ENCODE assay signal across 7 cellular contexts in genomic region chr10:132939957-132940790, GRCh38. TPM values are rescaled to one million over a fixed set of nuclear protein-coding genes. Genes with fewer than 3 reads are reported as not detected.
A peak's percentile ranks its signal among the peaks of the same experiment; 100 is the strongest.
DNase-seq lines count a peak whose midpoint lies in the region; ATAC-seq and TF ChIP-seq lines count a peak whose summit lies in the region.

No MANE protein-coding gene starts in this region.

- no peak overlapping the region for H3K4me2 ChIP-seq in OCI-LY1 (ENCODE audit: low read length)

- H3K36me3 ChIP-seq in OCI-LY1 (ENCODE audit: insufficient read depth, low read length) (no peaks in the 10 kb centered on the region), body of pancreas (replicated peaks in 1 of 2; ENCODE audit: insufficient read depth in 1 of 2, low read depth in 2 of 2) (no peaks in the 10 kb centered on the region), right lobe of liver (no peaks in the 10 kb centered on the region)

- no peaks in the 10 kb centered on the region for H3K9me2 ChIP-seq in OCI-LY1 (ENCODE audit: low read depth, low read length)

- ATAC-seq in GM21576 (IDR thresholded peaks at IDR 0.05; ENCODE audit: unreplicated experiment), result peak; percentile 56
- peak; percentile 46 for ATAC-seq in body of pancreas
- ATAC-seq in right lobe of liver, result peak; percentile 42 to 68 (median 49)
- ATAC-seq in HG03565 (IDR thresholded peaks at IDR 0.05; ENCODE audit: unreplicated experiment), result no peak

- H3K27ac ChIP-seq in OCI-LY1 (ENCODE audit: low read depth, low read length, poor library complexity, severe bottlenecking), result no peak overlapping the region
- H3K27ac ChIP-seq in body of pancreas, result no peak overlapping the region
- no peak overlapping the region for H3K27ac ChIP-seq in right lobe of liver

- TF ChIP-seq POLR2A in body of pancreas (IDR thresholded peaks at IDR 0.05) (no peak), right lobe of liver (IDR thresholded peaks at IDR 0.05) (no peak)

- 42 to 57% methylated on average over 24 of the region's 24 CpGs for WGBS in body of pancreas, 2 donors
- 60% methylated on average over 11 of the region's 24 CpGs for WGBS in right lobe of liver (ENCODE audit: insufficient coverage, low coverage, low lambda C conversion rate, missing lambda C conversion rate)

- DNase-seq in EH (ENCODE audit: low read depth) (peak; percentile 50), body of pancreas (peak in 3 of 4 donors; percentile 47 to 58 (median 47)), right lobe of liver (peak in 2 of 3 donors; percentile 47 to 62), superior temporal gyrus (ENCODE audit: extremely low spot score) (peak; percentile 79)

- H3K27me3 ChIP-seq in OCI-LY1 (ENCODE audit: insufficient read depth, low read length) (no peaks in the 10 kb centered on the region), body of pancreas (peaks cover 0 to 11% of the 10 kb centered on the region in 2 donors), right lobe of liver (peaks cover 0 to 6% of the 10 kb centered on the region in 2 donors)

- H3K79me2 ChIP-seq in OCI-LY1 (ENCODE audit: insufficient read depth, low read length), result no peaks in the 10 kb centered on the region

- H3K9me3 ChIP-seq in OCI-LY1 (ENCODE audit: low read length) (no peaks in the 10 kb centered on the region), body of pancreas (no peaks in the 10 kb centered on the region), right lobe of liver (no peaks in the 10 kb centered on the region)

- H3K4me3 ChIP-seq in OCI-LY1 (ENCODE audit: low read depth, low read length, poor library complexity, severe bottlenecking), result no peak overlapping the region
- H3K4me3 ChIP-seq in body of pancreas, result no peak overlapping the region
- no peak overlapping the region for H3K4me3 ChIP-seq in right lobe of liver

- H2AFZ ChIP-seq in OCI-LY1 (ENCODE audit: low read length), result no peak overlapping the region

- H4K20me1 ChIP-seq in OCI-LY1 (ENCODE audit: insufficient read depth, low read length), result no peaks in the 10 kb centered on the region

- H3K9ac ChIP-seq in OCI-LY1 (ENCODE audit: low read length), result no peak overlapping the region

- TF ChIP-seq CTCF in OCI-LY1 (IDR thresholded peaks at IDR 0.05; ENCODE audit: low read length) (peak; percentile 50), body of pancreas (IDR thresholded peaks at IDR 0.05) (peak; percentile 33 to 80 (median 55)), right lobe of liver (IDR thresholded peaks at IDR 0.05) (peak; percentile 26 to 56 (median 52))

- intact Hi-C loops in body of pancreas (cut with DNase I), result loop anchor here (5.0 kb wide), 1 partner anchor 187 kb away; no protein-coding TSS in a partner anchor
- intact Hi-C loops in right lobe of liver (cut with DNase I), result no loop called here

- no peaks in the 10 kb centered on the region for H3K4me1 ChIP-seq in OCI-LY1 (ENCODE audit: insufficient read depth, low read length, severe bottlenecking)
- H3K4me1 ChIP-seq in body of pancreas, result peaks cover 19% of the 10 kb centered on the region
- peaks cover 0 to 6% (median 0%) of the 10 kb centered on the region in 4 donors for H3K4me1 ChIP-seq in right lobe of liver

- H3F3A ChIP-seq in OCI-LY1 (ENCODE audit: insufficient read depth, low read length), result no peaks in the 10 kb centered on the region

RNA-seq across cellular contexts. Expression of gene CFAP46, which starts 2.2 kb away (rescaled TPM):
- under 1 TPM; 0.33 to 0.52 TPM for total RNA-seq in body of pancreas
- under 1 TPM; 0.16 to 0.67 (median 0.32) TPM for total RNA-seq in right lobe of liver
